Comparison of ENCODE assay signal across 12 cellular contexts in genomic region chrX:42615161-42615563, GRCh38.
DNase-seq lines count a peak whose midpoint lies in the region; ATAC-seq and TF ChIP-seq lines count a peak whose summit lies in the region.
"Had no signal": no experiment of that assay in that cellular context is flagged by ENCODE, and none has a peak within 500 bp of the region (broad histone marks: within the 10 kb centered on the region; RNA-seq: fewer than 3 reads in every experiment).

No MANE protein-coding gene starts in this region.

- H3K27ac ChIP-seq in PC-9 (no peak overlapping the region), tibial artery (no peak overlapping the region)
- H3K27ac ChIP-seq: SK-N-MC had no signal

- no peaks in the 10 kb centered on the region for H3F3A ChIP-seq in PC-9 (ENCODE audit: insufficient read depth, low read depth)

- TF ChIP-seq RAD21 in Ishikawa (IDR thresholded peaks at IDR 0.05; ENCODE audit: low read depth) = peak; percentile 17; the same call in 1 of the 2 replicates

- TF ChIP-seq CTCF in retinal pigment epithelial cell (conservative IDR thresholded peaks at IDR 0.05; ENCODE audit: low read depth, low read length) = peak; percentile 5
- TF ChIP-seq CTCF in PC-9 (conservative IDR thresholded peaks at IDR 0.05) = no peak
- TF ChIP-seq CTCF in tibial artery (IDR thresholded peaks at IDR 0.05) = no peak

- H3K36me3 ChIP-seq in PC-9 (ENCODE audit: low read depth) (no peaks in the 10 kb centered on the region), tibial artery (no peaks in the 10 kb centered on the region)

- BruUV-seq in PC-9 (replicated peaks; lab: Mats Ljungman, UMichigan) = no TSS peak

- no peaks in the 10 kb centered on the region for H3K9me3 ChIP-seq in PC-9 (ENCODE audit: insufficient read depth, low read depth)
- H3K9me3 ChIP-seq in tibial artery = no peaks in the 10 kb centered on the region

- H2AFZ ChIP-seq in PC-9 = no peak overlapping the region

- no peaks in the 10 kb centered on the region for H4K20me1 ChIP-seq in PC-9 (ENCODE audit: insufficient read depth)

- intact Hi-C loops in PC-9 (cut with micrococcal nuclease; ENCODE audit: unreplicated experiment) (no loop called here), tibial artery (cut with DNase I; ENCODE audit: low total_unique reads) (no loop called here)

- CTCF ChIA-PET in activated CD8-positive, alpha-beta memory T cell treated with anti-CD3 and anti-CD28 coated beads, Interleukin-2, amount 10 ng/mL, durations not matched to agents 7 days and 5 days (lab: Charles Lee) = no interaction called here
- CTCF ChIA-PET in PC-9 (lab: Charles Lee) = no interaction called here

- no peaks in the 10 kb centered on the region for H3K9me2 ChIP-seq in PC-9 (ENCODE audit: insufficient read depth)

- H3K27me3 ChIP-seq in PC-9 (ENCODE audit: insufficient read depth, low read depth) (no peaks in the 10 kb centered on the region), tibial artery (no peaks in the 10 kb centered on the region)

- H3K4me3 Mint-ChIP-seq in activated CD8-positive, alpha-beta memory T cell treated with anti-CD3 and anti-CD28 coated beads, Interleukin-2, amount 10 ng/mL, durations not matched to agents 7 days and 5 days = no peak overlapping the region
- H3K4me3 Mint-ChIP-seq: dendritic cell treated with granulocyte-macrophage colony-stimulating factor and Interleukin-4, amounts not matched to agents 40 ng/mL and 50 ng/mL, for 4 days had no signal

- H3K4me3 ChIP-seq in retinal pigment epithelial cell (ENCODE audit: low read length) = no peak overlapping the region
- H3K4me3 ChIP-seq in PC-9 = no peak overlapping the region
- H3K4me3 ChIP-seq in tibial artery = no peak overlapping the region
- H3K4me3 ChIP-seq: SK-N-MC had no signal

- TF ChIP-seq EP300 in Ishikawa (IDR thresholded peaks at IDR 0.05; ENCODE audit: borderline replicate concordance) = no peak

- H3K79me2 ChIP-seq in PC-9 (ENCODE audit: low read depth) = no peaks in the 10 kb centered on the region

- ATAC-seq in activated CD8-positive, alpha-beta memory T cell treated with anti-CD3 and anti-CD28 coated beads, Interleukin-2, amount 10 ng/mL, durations not matched to agents 7 days and 5 days = no peak
- no peak for ATAC-seq in GM19467 (IDR thresholded peaks at IDR 0.05; ENCODE audit: unreplicated experiment)

- H3K4me2 ChIP-seq in PC-9 = no peak overlapping the region

- peak; percentile 56 for DNase-seq in activated effector memory CD4-positive, alpha-beta T cell treated with anti-CD3 and anti-CD28 coated beads, Interleukin-2, amount 50 U/mL, for 16 hours
- no peak for DNase-seq in activated effector memory CD4-positive, alpha-beta T cell treated with Interleukin-2 at 50 U/mL for 16 hours
- peak; percentile 39 for DNase-seq in activated CD8-positive, alpha-beta memory T cell treated with anti-CD3 and anti-CD28 coated beads, Interleukin-2, amount 10 ng/mL, durations not matched to agents 7 days and 5 days
- DNase-seq in retinal pigment epithelial cell (ENCODE audit: low read depth) (no peak), PC-9 (no peak), tibial artery (no peak)
- DNase-seq: COR-L47, nucleus accumbens had no signal

- peaks cover 2% of the 10 kb centered on the region for H3K36me3 Mint-ChIP-seq in activated CD8-positive, alpha-beta memory T cell treated with anti-CD3 and anti-CD28 coated beads, Interleukin-2, amount 10 ng/mL, durations not matched to agents 7 days and 5 days

- POLR2A ChIA-PET in PC-9 (lab: Charles Lee; ENCODE audit: unreplicated experiment) = no interaction called here

- H3K27ac Mint-ChIP-seq in activated CD8-positive, alpha-beta memory T cell treated with anti-CD3 and anti-CD28 coated beads, Interleukin-2, amount 10 ng/mL, durations not matched to agents 7 days and 5 days = no peak overlapping the region
- H3K27ac Mint-ChIP-seq: dendritic cell treated with granulocyte-macrophage colony-stimulating factor and Interleukin-4, amounts not matched to agents 40 ng/mL and 50 ng/mL, for 4 days had no signal

- H3K27me3 Mint-ChIP-seq in activated CD8-positive, alpha-beta memory T cell treated with anti-CD3 and anti-CD28 coated beads, Interleukin-2, amount 10 ng/mL, durations not matched to agents 7 days and 5 days = no peaks in the 10 kb centered on the region
- H3K27me3 Mint-ChIP-seq: dendritic cell treated with granulocyte-macrophage colony-stimulating factor and Interleukin-4, amounts not matched to agents 40 ng/mL and 50 ng/mL, for 4 days had no signal

- H3K4me1 Mint-ChIP-seq in activated CD8-positive, alpha-beta memory T cell treated with anti-CD3 and anti-CD28 coated beads, Interleukin-2, amount 10 ng/mL, durations not matched to agents 7 days and 5 days = peaks cover 9% of the 10 kb centered on the region

- H3K4me1 ChIP-seq in PC-9 (replicated peaks; ENCODE audit: insufficient read depth) (no peaks in the 10 kb centered on the region), tibial artery (no peaks in the 10 kb centered on the region)

- H3K9me3 Mint-ChIP-seq in activated CD8-positive, alpha-beta memory T cell treated with anti-CD3 and anti-CD28 coated beads, Interleukin-2, amount 10 ng/mL, durations not matched to agents 7 days and 5 days (ENCODE audit: low read depth) = peaks cover 2% of the 10 kb centered on the region
- H3K9me3 Mint-ChIP-seq: dendritic cell treated with granulocyte-macrophage colony-stimulating factor and Interleukin-4, amounts not matched to agents 40 ng/mL and 50 ng/mL, for 4 days had no signal

TF ChIP-seq in Ishikawa, 13 proteins besides CTCF, POLR2A, EP300 and RAD21:
- TF ChIP-seq YY1 (IDR thresholded peaks at IDR 0.05; ENCODE audit: low read depth) (no peak), ZBTB7A (IDR thresholded peaks at IDR 0.05; ENCODE audit: low read depth) (no peak), FOXM1 (IDR thresholded peaks at IDR 0.05; ENCODE audit: borderline replicate concordance, low read depth) (no peak), TAF1 (IDR thresholded peaks at IDR 0.05; ENCODE audit: low read depth) (no peak), MAX (IDR thresholded peaks at IDR 0.05) (no peak), TEAD4 (IDR thresholded peaks at IDR 0.05) (no peak), REST (IDR thresholded peaks at IDR 0.05; ENCODE audit: low read depth) (no peak), CEBPB (IDR thresholded peaks at IDR 0.05) (no peak), TCF12 (IDR thresholded peaks at IDR 0.05; ENCODE audit: low read depth) (no peak), CREB1 (IDR thresholded peaks at IDR 0.05; ENCODE audit: low read depth) (no peak), NFIC (IDR thresholded peaks at IDR 0.05) (no peak), USF1 (IDR thresholded peaks at IDR 0.05) (no peak), EGR1 (IDR thresholded peaks at IDR 0.05) (no peak)

Comparison
In these comparisons a context has a peak if more than half of its experiments do, and no peak if none do; other contexts are left out.
1. DNase-seq: peak in activated effector memory CD4-positive, alpha-beta T cell treated with anti-CD3 and anti-CD28 coated beads, Interleukin-2, amount 50 U/mL, for 16 hours (single experiment) and activated CD8-positive, alpha-beta memory T cell treated with anti-CD3 and anti-CD28 coated beads, Interleukin-2, amount 10 ng/mL, durations not matched to agents 7 days and 5 days (single experiment); none in activated effector memory CD4-positive, alpha-beta T cell treated with Interleukin-2 at 50 U/mL for 16 hours (single experiment), retinal pigment epithelial cell (single experiment), PC-9 (0 of 2) and tibial artery (0 of 2).